Comparison of ENCODE assay signal across 16 cellular contexts in genomic region chr11:13109616-13110015, GRCh38.
DNase-seq lines count a peak whose midpoint lies in the region; ATAC-seq and TF ChIP-seq lines count a peak whose summit lies in the region.
"Had no signal": no experiment of that assay in that cellular context is flagged by ENCODE, and none has a peak within 500 bp of the region (broad histone marks: within the 10 kb centered on the region; RNA-seq: fewer than 3 reads in every experiment).

No MANE protein-coding gene starts in this region.

- no peaks in the 10 kb centered on the region for H3K4me1 Mint-ChIP-seq in immature natural killer cell
- H3K4me1 Mint-ChIP-seq: B cell; CD4-positive, alpha-beta memory T cell had no signal

- no peaks in the 10 kb centered on the region for H3K79me1 ChIP-seq in mesendoderm (ENCODE audit: low read length)

- H3K4me2 ChIP-seq in mesendoderm (ENCODE audit: low read length), result no peak overlapping the region
- H3K4me2 ChIP-seq: GM23338 had no signal

- H3K27me3 ChIP-seq in mesendoderm (ENCODE audit: insufficient read depth, low read length, poor library complexity), result no peaks in the 10 kb centered on the region

- no peak overlapping the region for H3K9ac ChIP-seq in mesendoderm (ENCODE audit: low read length)

- no peak overlapping the region for H4K8ac ChIP-seq in mesendoderm (ENCODE audit: low read depth, low read length)

- peaks cover 0 to 6% (median 1%) of the 10 kb centered on the region in 3 donors for H3K27me3 Mint-ChIP-seq in immature natural killer cell (ENCODE audit: low read depth in 3 of 3)

- H2BK120ac ChIP-seq in mesendoderm (ENCODE audit: low read depth, low read length), result peak overlapping the region; percentile 39

- H3K4me3 Mint-ChIP-seq in immature natural killer cell, result no peak overlapping the region
- H3K4me3 Mint-ChIP-seq: B cell; CD4-positive, alpha-beta memory T cell; GM23338 had no signal

- H3K4ac ChIP-seq in mesendoderm (ENCODE audit: low read depth, low read length), result no peak overlapping the region

- peaks cover 0 to 1% (median 0%) of the 10 kb centered on the region in 6 donors for H3K9me3 Mint-ChIP-seq in immature natural killer cell

- peaks cover 18% of the 10 kb centered on the region for H3K4me1 ChIP-seq in mesendoderm (ENCODE audit: control insufficient read depth, low read depth, low read length)

- ATAC-seq in HG02610 (IDR thresholded peaks at IDR 0.05; ENCODE audit: unreplicated experiment) (no peak), HG03039 (IDR thresholded peaks at IDR 0.05; ENCODE audit: unreplicated experiment) (no peak)
- ATAC-seq: GM12878, GM23338 had no signal

- H3K4me3 ChIP-seq in epithelial cell of esophagus (ENCODE audit: low read length) (no peak overlapping the region), mesendoderm (ENCODE audit: low read length) (no peak overlapping the region)
- H3K4me3 ChIP-seq: GM12878, GM23338 had no signal

- H4K5ac ChIP-seq in mesendoderm (ENCODE audit: low read length), result no peak overlapping the region

- TF ChIP-seq CTCF in epithelial cell of esophagus (IDR thresholded peaks at IDR 0.05; ENCODE audit: insufficient read depth, low read depth, low read length, missing control alignments), result no peak

- H3K18ac ChIP-seq in mesendoderm (ENCODE audit: low read length), result no peak overlapping the region

- H3K56ac ChIP-seq in mesendoderm (ENCODE audit: low read length), result no peak overlapping the region

- H2BK15ac ChIP-seq in mesendoderm (replicated peaks; ENCODE audit: low read depth), result no peak overlapping the region

- no peak overlapping the region for H3K27ac ChIP-seq in mesendoderm (ENCODE audit: low read depth, low read length)
- H3K27ac ChIP-seq: C4-2B, HL-60 had no signal

- no peaks in the 10 kb centered on the region for H3K36me3 ChIP-seq in mesendoderm (ENCODE audit: control insufficient read depth, insufficient read depth, low read length)

- peak overlapping the region; percentile 28 for H2BK5ac ChIP-seq in mesendoderm (ENCODE audit: low read length)

- H3K27ac Mint-ChIP-seq in immature natural killer cell, result no peak overlapping the region
- H3K27ac Mint-ChIP-seq: B cell; CD4-positive, alpha-beta memory T cell; GM23338 had no signal

- H3K36me3 Mint-ChIP-seq in immature natural killer cell, result no peaks in the 10 kb centered on the region
- H3K36me3 Mint-ChIP-seq: CD4-positive, alpha-beta memory T cell had no signal

- no peaks in the 10 kb centered on the region for H3K79me2 ChIP-seq in mesendoderm (ENCODE audit: control insufficient read depth, insufficient read depth, low read length)

- DNase-seq in HCEC 1CT (peak; percentile 56), RPMI7951 (ENCODE audit: low read depth) (peak; percentile 29), epithelial cell of esophagus (ENCODE audit: low read depth) (peak; percentile 44), mesendoderm (no peak), immature natural killer cell (no peak), NOMO-1 (lab: John Stamatoyannopoulos, UW; ENCODE audit: unreplicated experiment in 2 of 2) (no peak)
- DNase-seq: CD4-positive, alpha-beta memory T cell; DMS79; H7 had no signal

- no peak overlapping the region for H2AK5ac ChIP-seq in mesendoderm (ENCODE audit: low read length)

- no peak overlapping the region for H3K23ac ChIP-seq in mesendoderm (ENCODE audit: low read length)

- WGBS in mesendoderm (ENCODE audit: extremely low coverage, insufficient coverage, low lambda C conversion rate), result no CpG with 5 or more reads among the region's 1 CpG

Comparison
In these comparisons a context has a peak if more than half of its experiments do, and no peak if none do; other contexts are left out.
1. DNase-seq: peak in HCEC 1CT (single experiment), RPMI7951 (single experiment) and epithelial cell of esophagus (single experiment); none in mesendoderm (single experiment), immature natural killer cell (0 of 3) and NOMO-1 (0 of 2).